In genomic region chr6:121504227-121504626, GRCh38 we compare ENCODE assay signal across 10 cellular contexts.
A peak's percentile ranks its signal among the peaks of the same experiment; 100 is the strongest.
DNase-seq lines count a peak whose midpoint lies in the region; ATAC-seq lines count a peak whose summit lies in the region.
"Had no signal": no experiment of that assay in that cellular context is flagged by ENCODE, and none has a peak within 500 bp of the region (broad histone marks: within the 10 kb centered on the region; RNA-seq: fewer than 3 reads in every experiment).

No MANE protein-coding gene starts in this region.

- intact Hi-C loops in Right ventricle myocardium inferior (cut with DNase I), result no loop called here

- DNase-seq in Daoy (ENCODE audit: low read depth) (peak; percentile 62), amniotic stem cell (lab: John Stamatoyannopoulos, UW) (peak; percentile 55), Right ventricle myocardium inferior (ENCODE audit: missing footprints) (no peak), ureter (ENCODE audit: low spot score) (no peak), cerebellum (ENCODE audit: low spot score) (no peak), globus pallidus (ENCODE audit: low spot score) (no peak)
- DNase-seq: immature natural killer cell, Peyer's patch had no signal

- no peaks in the 10 kb centered on the region for H3K4me1 ChIP-seq in muscle layer of duodenum (ENCODE audit: control insufficient read depth in 1 of 2, insufficient read depth in 2 of 2, low read length in 2 of 2)
- H3K4me1 ChIP-seq: Peyer's patch had no signal

- H3K9me3 ChIP-seq in muscle layer of duodenum (ENCODE audit: control insufficient read depth in 1 of 2, low read length in 2 of 2), result no peaks in the 10 kb centered on the region
- H3K9me3 ChIP-seq: Peyer's patch had no signal

- peak overlapping the region; percentile 12 for H3K27ac ChIP-seq in muscle layer of duodenum (ENCODE audit: low read length)
- H3K27ac ChIP-seq: Peyer's patch had no signal

- H3K36me3 ChIP-seq in muscle layer of duodenum (ENCODE audit: control insufficient read depth in 1 of 2, insufficient read depth in 2 of 2, low read length in 2 of 2), result no peaks in the 10 kb centered on the region
- H3K36me3 ChIP-seq: Peyer's patch had no signal

- H3K27me3 ChIP-seq in muscle layer of duodenum (ENCODE audit: low read depth, low read length), result no peaks in the 10 kb centered on the region
- H3K27me3 ChIP-seq: Peyer's patch had no signal

- no peak overlapping the region for H3K4me3 ChIP-seq in muscle layer of duodenum (ENCODE audit: low read depth in 1 of 2, low read length in 2 of 2)
- H3K4me3 ChIP-seq: Peyer's patch had no signal

- ATAC-seq in HG03521 (IDR thresholded peaks at IDR 0.05; ENCODE audit: unreplicated experiment) (peak; percentile 48), Right ventricle myocardium inferior (no peak)

Comparison
In these comparisons a context has a peak if more than half of its experiments do, and no peak if none do; other contexts are left out.
1. DNase-seq: peak in Daoy (single experiment) and amniotic stem cell (single experiment); none in Right ventricle myocardium inferior (single experiment), ureter (single experiment), cerebellum (single experiment) and globus pallidus (single experiment).